In genomic region chr19:43460362-43461016, GRCh38 we compare ENCODE assay signal across 16 cellular contexts. TPM values are rescaled to one million over a fixed set of nuclear protein-coding genes. Genes with fewer than 3 reads are reported as not detected.
"Had no signal": no experiment of that assay in that cellular context is flagged by ENCODE, and none has a peak within 500 bp of the region (broad histone marks: within the 10 kb centered on the region; RNA-seq: fewer than 3 reads in every experiment).

No MANE protein-coding gene starts in this region.

- ATAC-seq: esophagus mucosa; left lobe of liver; stimulated activated naive CD8-positive, alpha-beta T cell treated with anti-CD3 and anti-CD28 coated beads, Interleukin-15, amount 100 ng/mL, for 72 hours had no signal

- H3K27ac Mint-ChIP-seq: activated CD4-positive, alpha-beta T cell treated with anti-CD3 and anti-CD28 coated beads, Interleukin-2, amount 10 ng/mL, durations not matched to agents 7 days and 5 days; stimulated activated naive CD8-positive, alpha-beta T cell treated with anti-CD3 and anti-CD28 coated beads, Interleukin-15, amount 100 ng/mL, for 72 hours; T-helper 2 cell treated with Interferon-gamma antibody and Interleukin-4, amounts not matched to agents 5 μg/mL and 100 μg/mL, for 36 hours had no signal

- H3K36me3 ChIP-seq: cardiac muscle cell, sigmoid colon, spleen had no signal

- H3K27me3 Mint-ChIP-seq: activated CD4-positive, alpha-beta T cell treated with anti-CD3 and anti-CD28 coated beads, Interleukin-2, amount 10 ng/mL, durations not matched to agents 7 days and 5 days; stimulated activated naive CD8-positive, alpha-beta T cell treated with anti-CD3 and anti-CD28 coated beads, Interleukin-15, amount 100 ng/mL, for 72 hours had no signal

- H3K27me3 ChIP-seq: sigmoid colon had no signal

- H3K36me3 Mint-ChIP-seq: naive B cell had no signal

- H3K27ac ChIP-seq: cardiac muscle cell, sigmoid colon, spleen had no signal

- H3K9me3 Mint-ChIP-seq: activated CD4-positive, alpha-beta T cell treated with anti-CD3 and anti-CD28 coated beads, Interleukin-2, amount 10 ng/mL, durations not matched to agents 7 days and 5 days; naive B cell; stimulated activated naive CD8-positive, alpha-beta T cell treated with anti-CD3 and anti-CD28 coated beads, Interleukin-15, amount 100 ng/mL, for 72 hours; T-helper 2 cell treated with Interferon-gamma antibody and Interleukin-4, amounts not matched to agents 5 μg/mL and 100 μg/mL, for 36 hours had no signal

- DNase-seq: activated CD4-positive, alpha-beta T cell treated with anti-CD3 and anti-CD28 coated beads, Interleukin-2, amount 10 ng/mL, durations not matched to agents 7 days and 5 days; activated CD8-positive, alpha-beta memory T cell treated with anti-CD3 and anti-CD28 coated beads, Interleukin-2, amount 50 U/mL, for 48 hours; activated naive CD4-positive, alpha-beta T cell; islet precursor cell; naive B cell; occipital lobe; sigmoid colon; spleen; stimulated activated naive CD8-positive, alpha-beta T cell treated with anti-CD3 and anti-CD28 coated beads, Interleukin-15, amount 100 ng/mL, for 72 hours had no signal

- H3K9me3 ChIP-seq: sigmoid colon, spleen had no signal

- H3K4me3 ChIP-seq: cardiac muscle cell, sigmoid colon, spleen had no signal

- H3K4me3 Mint-ChIP-seq: activated CD4-positive, alpha-beta T cell treated with anti-CD3 and anti-CD28 coated beads, Interleukin-2, amount 10 ng/mL, durations not matched to agents 7 days and 5 days; T-helper 2 cell treated with Interferon-gamma antibody and Interleukin-4, amounts not matched to agents 5 μg/mL and 100 μg/mL, for 36 hours had no signal

RNA-seq across cellular contexts. Expression of gene LYPD3, which starts 4.9 kb away (rescaled TPM):
- total RNA-seq: occipital lobe had no signal

RNA-seq across cellular contexts. Expression of gene TEX101, which starts 45.8 kb away (rescaled TPM):
- total RNA-seq: activated CD4-positive, alpha-beta T cell treated with anti-CD3 and anti-CD28 coated beads, Interleukin-2, amount 10 ng/mL, durations not matched to agents 7 days and 5 days; cardiac muscle cell; left lobe of liver; lung microvascular endothelial cell; occipital lobe; sigmoid colon; spleen; temporal lobe; ureter had no signal
